21 cellular contexts compared by ENCODE assay signal in genomic region chr5:111243353-111243752, GRCh38. TPM values are rescaled to one million over a fixed set of nuclear protein-coding genes. Genes with fewer than 3 reads are reported as not detected.
DNase-seq lines count a peak whose midpoint lies in the region; ATAC-seq and TF ChIP-seq lines count a peak whose summit lies in the region.
"Had no signal": no experiment of that assay in that cellular context is flagged by ENCODE, and none has a peak within 500 bp of the region (broad histone marks: within the 10 kb centered on the region; RNA-seq: fewer than 3 reads in every experiment).

No MANE protein-coding gene starts in this region.

- H3K9ac ChIP-seq in OCI-LY1 (ENCODE audit: low read length) = no peak overlapping the region; the same call in 1 of the 2 replicates
- H3K9ac ChIP-seq: GM23248 had no signal

- no peaks in the 10 kb centered on the region for H3K27me3 ChIP-seq in CD4-positive, alpha-beta T cell (ENCODE audit: control insufficient read depth, insufficient read depth, low read length)
- no peaks in the 10 kb centered on the region for H3K27me3 ChIP-seq in OCI-LY1 (ENCODE audit: insufficient read depth, low read length)
- H3K27me3 ChIP-seq: BE2C had no signal

- no peaks in the 10 kb centered on the region for H3K9me3 Mint-ChIP-seq in CD4-positive, alpha-beta T cell
- no peaks in the 10 kb centered on the region for H3K9me3 Mint-ChIP-seq in activated naive CD8-positive, alpha-beta T cell treated with anti-CD3 and anti-CD28 coated beads, Interleukin-2, amount 50 U/mL, for 24 hours

- no peaks in the 10 kb centered on the region for H4K20me1 ChIP-seq in OCI-LY1 (ENCODE audit: insufficient read depth, low read length)

- peaks cover 94% of the 10 kb centered on the region for H3K4me1 ChIP-seq in OCI-LY1 (ENCODE audit: insufficient read depth, low read length, severe bottlenecking)

- no peak for ATAC-seq in CD4-positive, alpha-beta T cell (ENCODE audit: poor library complexity)
- no peak for ATAC-seq in activated naive CD8-positive, alpha-beta T cell treated with anti-CD3 and anti-CD28 coated beads, Interleukin-2, amount 50 U/mL, for 24 hours
- no peak for ATAC-seq in GM21723 (IDR thresholded peaks at IDR 0.05; ENCODE audit: unreplicated experiment)

- intact Hi-C loops in CD4-positive, alpha-beta T cell (cut with DNase I, micrococcal nuclease) = no loop called here

- no peaks in the 10 kb centered on the region for H3K9me2 ChIP-seq in OCI-LY1 (ENCODE audit: low read depth, low read length)

- no peaks in the 10 kb centered on the region for H3K9me3 ChIP-seq in CD4-positive, alpha-beta T cell (ENCODE audit: control insufficient read depth, low read length)
- no peaks in the 10 kb centered on the region for H3K9me3 ChIP-seq in OCI-LY1 (ENCODE audit: low read length)
- H3K9me3 ChIP-seq: BE2C had no signal

- TF ChIP-seq CTCF in CD4-positive, alpha-beta T cell (IDR thresholded peaks at IDR 0.05) = no peak
- TF ChIP-seq CTCF in OCI-LY1 (IDR thresholded peaks at IDR 0.05; ENCODE audit: low read length) = no peak

- H3K27ac ChIP-seq in CD4-positive, alpha-beta T cell (ENCODE audit: low read depth, low read length) = no peak overlapping the region
- peak overlapping the region; percentile 67 for H3K27ac ChIP-seq in OCI-LY1 (ENCODE audit: low read depth, low read length, poor library complexity, severe bottlenecking)
- H3K27ac ChIP-seq: 22Rv1, GM23248 had no signal

- no peaks in the 10 kb centered on the region for H3K27me3 Mint-ChIP-seq in CD4-positive, alpha-beta T cell
- no peaks in the 10 kb centered on the region for H3K27me3 Mint-ChIP-seq in activated naive CD8-positive, alpha-beta T cell treated with anti-CD3 and anti-CD28 coated beads, Interleukin-2, amount 50 U/mL, for 24 hours

- peak overlapping the region; percentile 35 for H3K4me3 Mint-ChIP-seq in CD4-positive, alpha-beta T cell
- H3K4me3 Mint-ChIP-seq in activated naive CD8-positive, alpha-beta T cell treated with anti-CD3 and anti-CD28 coated beads, Interleukin-2, amount 50 U/mL, for 24 hours = no peak overlapping the region

- H3K79me2 ChIP-seq in OCI-LY1 (ENCODE audit: insufficient read depth, low read length) = peaks cover 89% of the 10 kb centered on the region

- peaks cover 27% of the 10 kb centered on the region; the same call in 1 of the 2 replicates for H3K36me3 ChIP-seq in OCI-LY1 (ENCODE audit: insufficient read depth, low read length)

- POLR2A ChIA-PET in CD4-positive, alpha-beta T cell (lab: Charles Lee) = interaction anchor here (12.5 kb wide), 1 partner anchor 17 kb away, joined by 196 read pairs; the partner anchor contains the start of gene CAMK4

- no peaks in the 10 kb centered on the region for H3F3A ChIP-seq in OCI-LY1 (ENCODE audit: insufficient read depth, low read length)

- peak; percentile 27 for DNase-seq in DMS 273 (lab: John Stamatoyannopoulos, UW; ENCODE audit: unreplicated experiment)
- no peak for DNase-seq in DMS 273 treated with DMSO at 0.1 percent for 48 hours (lab: John Stamatoyannopoulos, UW)
- DNase-seq in CD4-positive, alpha-beta T cell = no peak
- DNase-seq in activated naive CD8-positive, alpha-beta T cell treated with anti-CD3 and anti-CD28 coated beads, Interleukin-2, amount 50 U/mL, for 24 hours = no peak
- no peak for DNase-seq in SHP77 (lab: John Stamatoyannopoulos, UW)
- DNase-seq in NCI-H2171 (lab: John Stamatoyannopoulos, UW) = no peak
- DNase-seq: BE2C, COR-L47, EL, GM23248, HCEC 1CT, IMR-90, Kasumi-1, NCI-H1105 treated with DMSO at 0.1 percent for 48 hours, NCI-H1694 treated with DMSO at 0.1 percent for 48 hours, NCI-H345, NCI-H69, SIG-M5 had no signal

- CTCF ChIA-PET in CD4-positive, alpha-beta T cell (lab: Charles Lee) = interaction anchor here (1.0 kb wide), 1 partner anchor 10 kb away, joined by 4 read pairs; no protein-coding TSS in a partner anchor

- H3K4me2 ChIP-seq in OCI-LY1 (ENCODE audit: low read length) = peak overlapping the region; percentile 33; the same call in 1 of the 2 replicates

- H3K36me3 Mint-ChIP-seq in CD4-positive, alpha-beta T cell (ENCODE audit: low read depth) = peaks cover 49% of the 10 kb centered on the region
- H3K36me3 Mint-ChIP-seq in activated naive CD8-positive, alpha-beta T cell treated with anti-CD3 and anti-CD28 coated beads, Interleukin-2, amount 50 U/mL, for 24 hours (ENCODE audit: low read depth) = peaks cover 4% of the 10 kb centered on the region

- H2AFZ ChIP-seq in OCI-LY1 (ENCODE audit: low read length) = no peak overlapping the region
- H2AFZ ChIP-seq: GM23248 had no signal

- peak overlapping the region; percentile 90 for H3K27ac Mint-ChIP-seq in CD4-positive, alpha-beta T cell
- peak overlapping the region; percentile 20 for H3K27ac Mint-ChIP-seq in activated naive CD8-positive, alpha-beta T cell treated with anti-CD3 and anti-CD28 coated beads, Interleukin-2, amount 50 U/mL, for 24 hours

- H3K4me3 ChIP-seq in OCI-LY1 (ENCODE audit: low read depth, low read length, poor library complexity, severe bottlenecking) = no peak overlapping the region
- H3K4me3 ChIP-seq: GM23248 had no signal

- peaks cover 93% of the 10 kb centered on the region for H3K4me1 Mint-ChIP-seq in CD4-positive, alpha-beta T cell (ENCODE audit: low read depth)
- H3K4me1 Mint-ChIP-seq in activated naive CD8-positive, alpha-beta T cell treated with anti-CD3 and anti-CD28 coated beads, Interleukin-2, amount 50 U/mL, for 24 hours = peaks cover 85% of the 10 kb centered on the region

RNA-seq across cellular contexts. Expression of gene CAMK4, which starts 19.2 kb away (rescaled TPM):
- 100 to 1,000 TPM; 202 to 225 TPM for total RNA-seq in CD4-positive, alpha-beta T cell
